1 cellular context compared by ENCODE assay signal in the genomic region with DNA sequence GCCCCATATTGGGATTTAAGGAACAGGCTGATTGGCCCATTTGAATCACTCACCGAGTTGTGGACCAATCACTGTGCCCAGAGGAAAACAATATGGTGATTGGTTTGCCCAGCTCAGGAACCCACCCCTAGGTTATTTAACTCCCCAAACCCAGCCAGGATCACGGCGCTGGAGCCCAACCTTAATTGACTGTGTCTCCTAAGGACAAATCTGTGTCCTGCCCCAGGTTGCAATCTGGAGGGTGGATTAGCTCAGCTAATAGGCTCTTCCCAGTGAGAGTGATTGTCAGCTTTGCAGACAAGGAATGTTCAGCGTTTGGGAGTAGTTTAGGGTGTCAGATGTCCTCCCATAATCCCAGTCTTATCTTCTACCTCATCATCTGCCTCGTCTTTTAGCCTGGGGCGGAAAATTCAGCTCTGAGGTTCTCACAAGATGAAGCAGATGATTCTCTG.
TF ChIP-seq lines count a peak whose summit lies in the region.

No MANE protein-coding gene starts in this region.

TF ChIP-seq in K562, 482 proteins besides CTCF, POLR2A, EP300 and RAD21 (continues in another document):
- TF ChIP-seq ASH1L (IDR thresholded peaks at IDR 0.05; ENCODE audit: borderline replicate concordance, low read depth, partially characterized antibody): peak; percentile 23
- no peak for TF ChIP-seq SMARCA5 (IDR thresholded peaks at IDR 0.05)
- no peak for TF ChIP-seq NCOA1 (IDR thresholded peaks at IDR 0.05; ENCODE audit: low read depth)
- no peak for TF ChIP-seq ZFP30 (CRISPR knock-in tag; IDR thresholded peaks at IDR 0.05; ENCODE audit: borderline replicate concordance)
- TF ChIP-seq RHOXF2B (CRISPR knock-in tag; conservative IDR thresholded peaks at IDR 0.05): no peak
- no peak for TF ChIP-seq ZNF263 (CRISPR knock-in tag; IDR thresholded peaks at IDR 0.05; ENCODE audit: borderline replicate concordance)
- no peak for TF ChIP-seq U2AF1 (optimal IDR thresholded peaks at IDR 0.05; ENCODE audit: low read depth, low read length)
- no peak for TF ChIP-seq ZNF586 (CRISPR knock-in tag; conservative IDR thresholded peaks at IDR 0.05)
- no peak for TF ChIP-seq SMAD1 (IDR thresholded peaks at IDR 0.05; ENCODE audit: low read depth, low read length, partially characterized antibody)
- TF ChIP-seq, protein P1, sequence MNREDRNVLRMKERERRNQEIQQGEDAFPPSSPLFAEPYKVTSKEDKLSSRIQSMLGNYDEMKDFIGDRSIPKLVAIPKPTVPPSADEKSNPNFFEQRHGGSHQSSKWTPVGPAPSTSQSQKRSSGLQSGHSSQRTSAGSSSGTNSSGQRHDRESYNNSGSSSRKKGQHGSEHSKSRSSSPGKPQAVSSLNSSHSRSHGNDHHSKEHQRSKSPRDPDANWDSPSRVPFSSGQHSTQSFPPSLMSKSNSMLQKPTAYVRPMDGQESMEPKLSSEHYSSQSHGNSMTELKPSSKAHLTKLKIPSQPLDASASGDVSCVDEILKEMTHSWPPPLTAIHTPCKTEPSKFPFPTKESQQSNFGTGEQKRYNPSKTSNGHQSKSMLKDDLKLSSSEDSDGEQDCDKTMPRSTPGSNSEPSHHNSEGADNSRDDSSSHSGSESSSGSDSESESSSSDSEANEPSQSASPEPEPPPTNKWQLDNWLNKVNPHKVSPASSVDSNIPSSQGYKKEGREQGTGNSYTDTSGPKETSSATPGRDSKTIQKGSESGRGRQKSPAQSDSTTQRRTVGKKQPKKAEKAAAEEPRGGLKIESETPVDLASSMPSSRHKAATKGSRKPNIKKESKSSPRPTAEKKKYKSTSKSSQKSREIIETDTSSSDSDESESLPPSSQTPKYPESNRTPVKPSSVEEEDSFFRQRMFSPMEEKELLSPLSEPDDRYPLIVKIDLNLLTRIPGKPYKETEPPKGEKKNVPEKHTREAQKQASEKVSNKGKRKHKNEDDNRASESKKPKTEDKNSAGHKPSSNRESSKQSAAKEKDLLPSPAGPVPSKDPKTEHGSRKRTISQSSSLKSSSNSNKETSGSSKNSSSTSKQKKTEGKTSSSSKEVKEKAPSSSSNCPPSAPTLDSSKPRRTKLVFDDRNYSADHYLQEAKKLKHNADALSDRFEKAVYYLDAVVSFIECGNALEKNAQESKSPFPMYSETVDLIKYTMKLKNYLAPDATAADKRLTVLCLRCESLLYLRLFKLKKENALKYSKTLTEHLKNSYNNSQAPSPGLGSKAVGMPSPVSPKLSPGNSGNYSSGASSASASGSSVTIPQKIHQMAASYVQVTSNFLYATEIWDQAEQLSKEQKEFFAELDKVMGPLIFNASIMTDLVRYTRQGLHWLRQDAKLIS (CRISPR knock-in tag; IDR thresholded peaks at IDR 0.05): no peak
- TF ChIP-seq BMI1 (IDR thresholded peaks at IDR 0.05; ENCODE audit: low read length): no peak
- TF ChIP-seq L3MBTL2 (IDR thresholded peaks at IDR 0.05): no peak
- TF ChIP-seq BDP1 (IDR thresholded peaks at IDR 0.05; ENCODE audit: insufficient read depth, insufficient read length): no peak
- TF ChIP-seq, protein P2, sequence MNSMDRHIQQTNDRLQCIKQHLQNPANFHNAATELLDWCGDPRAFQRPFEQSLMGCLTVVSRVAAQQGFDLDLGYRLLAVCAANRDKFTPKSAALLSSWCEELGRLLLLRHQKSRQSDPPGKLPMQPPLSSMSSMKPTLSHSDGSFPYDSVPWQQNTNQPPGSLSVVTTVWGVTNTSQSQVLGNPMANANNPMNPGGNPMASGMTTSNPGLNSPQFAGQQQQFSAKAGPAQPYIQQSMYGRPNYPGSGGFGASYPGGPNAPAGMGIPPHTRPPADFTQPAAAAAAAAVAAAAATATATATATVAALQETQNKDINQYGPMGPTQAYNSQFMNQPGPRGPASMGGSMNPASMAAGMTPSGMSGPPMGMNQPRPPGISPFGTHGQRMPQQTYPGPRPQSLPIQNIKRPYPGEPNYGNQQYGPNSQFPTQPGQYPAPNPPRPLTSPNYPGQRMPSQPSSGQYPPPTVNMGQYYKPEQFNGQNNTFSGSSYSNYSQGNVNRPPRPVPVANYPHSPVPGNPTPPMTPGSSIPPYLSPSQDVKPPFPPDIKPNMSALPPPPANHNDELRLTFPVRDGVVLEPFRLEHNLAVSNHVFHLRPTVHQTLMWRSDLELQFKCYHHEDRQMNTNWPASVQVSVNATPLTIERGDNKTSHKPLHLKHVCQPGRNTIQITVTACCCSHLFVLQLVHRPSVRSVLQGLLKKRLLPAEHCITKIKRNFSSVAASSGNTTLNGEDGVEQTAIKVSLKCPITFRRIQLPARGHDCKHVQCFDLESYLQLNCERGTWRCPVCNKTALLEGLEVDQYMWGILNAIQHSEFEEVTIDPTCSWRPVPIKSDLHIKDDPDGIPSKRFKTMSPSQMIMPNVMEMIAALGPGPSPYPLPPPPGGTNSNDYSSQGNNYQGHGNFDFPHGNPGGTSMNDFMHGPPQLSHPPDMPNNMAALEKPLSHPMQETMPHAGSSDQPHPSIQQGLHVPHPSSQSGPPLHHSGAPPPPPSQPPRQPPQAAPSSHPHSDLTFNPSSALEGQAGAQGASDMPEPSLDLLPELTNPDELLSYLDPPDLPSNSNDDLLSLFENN (IDR thresholded peaks at IDR 0.05; ENCODE audit: low read depth in 2 of 2, low read length in 2 of 2): no peak
- TF ChIP-seq, protein P3, sequence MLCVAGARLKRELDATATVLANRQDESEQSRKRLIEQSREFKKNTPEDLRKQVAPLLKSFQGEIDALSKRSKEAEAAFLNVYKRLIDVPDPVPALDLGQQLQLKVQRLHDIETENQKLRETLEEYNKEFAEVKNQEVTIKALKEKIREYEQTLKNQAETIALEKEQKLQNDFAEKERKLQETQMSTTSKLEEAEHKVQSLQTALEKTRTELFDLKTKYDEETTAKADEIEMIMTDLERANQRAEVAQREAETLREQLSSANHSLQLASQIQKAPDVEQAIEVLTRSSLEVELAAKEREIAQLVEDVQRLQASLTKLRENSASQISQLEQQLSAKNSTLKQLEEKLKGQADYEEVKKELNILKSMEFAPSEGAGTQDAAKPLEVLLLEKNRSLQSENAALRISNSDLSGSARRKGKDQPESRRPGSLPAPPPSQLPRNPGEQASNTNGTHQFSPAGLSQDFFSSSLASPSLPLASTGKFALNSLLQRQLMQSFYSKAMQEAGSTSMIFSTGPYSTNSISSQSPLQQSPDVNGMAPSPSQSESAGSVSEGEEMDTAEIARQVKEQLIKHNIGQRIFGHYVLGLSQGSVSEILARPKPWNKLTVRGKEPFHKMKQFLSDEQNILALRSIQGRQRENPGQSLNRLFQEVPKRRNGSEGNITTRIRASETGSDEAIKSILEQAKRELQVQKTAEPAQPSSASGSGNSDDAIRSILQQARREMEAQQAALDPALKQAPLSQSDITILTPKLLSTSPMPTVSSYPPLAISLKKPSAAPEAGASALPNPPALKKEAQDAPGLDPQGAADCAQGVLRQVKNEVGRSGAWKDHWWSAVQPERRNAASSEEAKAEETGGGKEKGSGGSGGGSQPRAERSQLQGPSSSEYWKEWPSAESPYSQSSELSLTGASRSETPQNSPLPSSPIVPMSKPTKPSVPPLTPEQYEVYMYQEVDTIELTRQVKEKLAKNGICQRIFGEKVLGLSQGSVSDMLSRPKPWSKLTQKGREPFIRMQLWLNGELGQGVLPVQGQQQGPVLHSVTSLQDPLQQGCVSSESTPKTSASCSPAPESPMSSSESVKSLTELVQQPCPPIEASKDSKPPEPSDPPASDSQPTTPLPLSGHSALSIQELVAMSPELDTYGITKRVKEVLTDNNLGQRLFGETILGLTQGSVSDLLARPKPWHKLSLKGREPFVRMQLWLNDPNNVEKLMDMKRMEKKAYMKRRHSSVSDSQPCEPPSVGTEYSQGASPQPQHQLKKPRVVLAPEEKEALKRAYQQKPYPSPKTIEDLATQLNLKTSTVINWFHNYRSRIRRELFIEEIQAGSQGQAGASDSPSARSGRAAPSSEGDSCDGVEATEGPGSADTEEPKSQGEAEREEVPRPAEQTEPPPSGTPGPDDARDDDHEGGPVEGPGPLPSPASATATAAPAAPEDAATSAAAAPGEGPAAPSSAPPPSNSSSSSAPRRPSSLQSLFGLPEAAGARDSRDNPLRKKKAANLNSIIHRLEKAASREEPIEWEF (CRISPR knock-in tag; IDR thresholded peaks at IDR 0.05): no peak
- TF ChIP-seq STAT5B (CRISPR knock-in tag; IDR thresholded peaks at IDR 0.05): no peak
- TF ChIP-seq, protein P4, sequence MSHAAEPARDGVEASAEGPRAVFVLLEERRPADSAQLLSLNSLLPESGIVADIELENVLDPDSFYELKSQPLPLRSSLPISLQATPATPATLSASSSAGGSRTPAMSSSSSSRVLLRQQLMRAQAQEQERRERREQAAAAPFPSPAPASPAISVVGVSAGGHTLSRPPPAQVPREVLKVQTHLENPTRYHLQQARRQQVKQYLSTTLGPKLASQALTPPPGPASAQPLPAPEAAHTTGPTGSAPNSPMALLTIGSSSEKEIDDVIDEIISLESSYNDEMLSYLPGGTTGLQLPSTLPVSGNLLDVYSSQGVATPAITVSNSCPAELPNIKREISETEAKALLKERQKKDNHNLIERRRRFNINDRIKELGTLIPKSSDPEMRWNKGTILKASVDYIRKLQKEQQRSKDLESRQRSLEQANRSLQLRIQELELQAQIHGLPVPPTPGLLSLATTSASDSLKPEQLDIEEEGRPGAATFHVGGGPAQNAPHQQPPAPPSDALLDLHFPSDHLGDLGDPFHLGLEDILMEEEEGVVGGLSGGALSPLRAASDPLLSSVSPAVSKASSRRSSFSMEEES (CRISPR knock-in tag; IDR thresholded peaks at IDR 0.05): no peak
- TF ChIP-seq RBM22 (IDR thresholded peaks at IDR 0.05; ENCODE audit: low read depth, low read length, poor library complexity, severe bottlenecking): no peak
- TF ChIP-seq RFX1 (IDR thresholded peaks at IDR 0.05): no peak
- TF ChIP-seq, protein P5, sequence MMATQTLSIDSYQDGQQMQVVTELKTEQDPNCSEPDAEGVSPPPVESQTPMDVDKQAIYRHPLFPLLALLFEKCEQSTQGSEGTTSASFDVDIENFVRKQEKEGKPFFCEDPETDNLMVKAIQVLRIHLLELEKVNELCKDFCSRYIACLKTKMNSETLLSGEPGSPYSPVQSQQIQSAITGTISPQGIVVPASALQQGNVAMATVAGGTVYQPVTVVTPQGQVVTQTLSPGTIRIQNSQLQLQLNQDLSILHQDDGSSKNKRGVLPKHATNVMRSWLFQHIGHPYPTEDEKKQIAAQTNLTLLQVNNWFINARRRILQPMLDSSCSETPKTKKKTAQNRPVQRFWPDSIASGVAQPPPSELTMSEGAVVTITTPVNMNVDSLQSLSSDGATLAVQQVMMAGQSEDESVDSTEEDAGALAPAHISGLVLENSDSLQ (IDR thresholded peaks at IDR 0.05): peak; percentile 35
- no peak for TF ChIP-seq ZZZ3 (IDR thresholded peaks at IDR 0.05)
- TF ChIP-seq NFRKB (IDR thresholded peaks at IDR 0.05; ENCODE audit: low read depth): no peak
- no peak for TF ChIP-seq HDAC2 (IDR thresholded peaks at IDR 0.05)
- TF ChIP-seq CC2D1A (IDR thresholded peaks at IDR 0.05): 0 out of 2 replicates have a peak, but pooled peaks have one; percentile 44
- TF ChIP-seq ZSCAN29 (IDR thresholded peaks at IDR 0.05): no peak
- no peak for TF ChIP-seq SP2 (IDR thresholded peaks at IDR 0.05; ENCODE audit: extremely low read depth, low read depth, low read length, poor library complexity, severe bottlenecking)
- no peak for TF ChIP-seq MAFF (IDR thresholded peaks at IDR 0.05; ENCODE audit: low read length)
- TF ChIP-seq SMARCC2 (IDR thresholded peaks at IDR 0.05; ENCODE audit: low read depth): no peak
- TF ChIP-seq, protein P6, sequence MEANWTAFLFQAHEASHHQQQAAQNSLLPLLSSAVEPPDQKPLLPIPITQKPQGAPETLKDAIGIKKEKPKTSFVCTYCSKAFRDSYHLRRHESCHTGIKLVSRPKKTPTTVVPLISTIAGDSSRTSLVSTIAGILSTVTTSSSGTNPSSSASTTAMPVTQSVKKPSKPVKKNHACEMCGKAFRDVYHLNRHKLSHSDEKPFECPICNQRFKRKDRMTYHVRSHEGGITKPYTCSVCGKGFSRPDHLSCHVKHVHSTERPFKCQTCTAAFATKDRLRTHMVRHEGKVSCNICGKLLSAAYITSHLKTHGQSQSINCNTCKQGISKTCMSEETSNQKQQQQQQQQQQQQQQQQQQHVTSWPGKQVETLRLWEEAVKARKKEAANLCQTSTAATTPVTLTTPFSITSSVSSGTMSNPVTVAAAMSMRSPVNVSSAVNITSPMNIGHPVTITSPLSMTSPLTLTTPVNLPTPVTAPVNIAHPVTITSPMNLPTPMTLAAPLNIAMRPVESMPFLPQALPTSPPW (CRISPR knock-in tag; IDR thresholded peaks at IDR 0.05): no peak
- peak; percentile 98 for TF ChIP-seq FOXM1 (IDR thresholded peaks at IDR 0.05; ENCODE audit: low read depth)
- peak; percentile 96; the same call in 1 of the 2 replicates for TF ChIP-seq FOXM1 (CRISPR knock-in tag; IDR thresholded peaks at IDR 0.05; ENCODE audit: low read depth)
- TF ChIP-seq TARDBP (IDR thresholded peaks at IDR 0.05): no peak
- TF ChIP-seq LEF1 (IDR thresholded peaks at IDR 0.05): no peak
- TF ChIP-seq, protein P7, sequence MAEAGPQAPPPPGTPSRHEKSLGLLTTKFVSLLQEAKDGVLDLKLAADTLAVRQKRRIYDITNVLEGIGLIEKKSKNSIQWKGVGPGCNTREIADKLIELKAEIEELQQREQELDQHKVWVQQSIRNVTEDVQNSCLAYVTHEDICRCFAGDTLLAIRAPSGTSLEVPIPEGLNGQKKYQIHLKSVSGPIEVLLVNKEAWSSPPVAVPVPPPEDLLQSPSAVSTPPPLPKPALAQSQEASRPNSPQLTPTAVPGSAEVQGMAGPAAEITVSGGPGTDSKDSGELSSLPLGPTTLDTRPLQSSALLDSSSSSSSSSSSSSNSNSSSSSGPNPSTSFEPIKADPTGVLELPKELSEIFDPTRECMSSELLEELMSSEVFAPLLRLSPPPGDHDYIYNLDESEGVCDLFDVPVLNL (CRISPR knock-in tag; IDR thresholded peaks at IDR 0.05; ENCODE audit: low read depth): no peak
- TF ChIP-seq ZC3H4 (CRISPR knock-in tag; IDR thresholded peaks at IDR 0.05; ENCODE audit: borderline replicate concordance): no peak
- no peak for TF ChIP-seq ZNF76 (CRISPR knock-in tag; IDR thresholded peaks at IDR 0.05; ENCODE audit: borderline replicate concordance)
- TF ChIP-seq, protein P8, sequence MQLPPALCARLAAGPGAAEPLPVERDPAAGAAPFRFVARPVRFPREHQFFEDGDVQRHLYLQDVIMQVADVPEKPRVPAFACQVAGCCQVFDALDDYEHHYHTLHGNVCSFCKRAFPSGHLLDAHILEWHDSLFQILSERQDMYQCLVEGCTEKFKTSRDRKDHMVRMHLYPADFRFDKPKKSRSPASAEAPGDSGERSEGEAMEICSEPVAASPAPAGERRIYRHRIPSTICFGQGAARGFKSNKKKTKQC (CRISPR knock-in tag; IDR thresholded peaks at IDR 0.05): no peak
- TF ChIP-seq NCOA6 (IDR thresholded peaks at IDR 0.05): no peak
- TF ChIP-seq, protein P9, sequence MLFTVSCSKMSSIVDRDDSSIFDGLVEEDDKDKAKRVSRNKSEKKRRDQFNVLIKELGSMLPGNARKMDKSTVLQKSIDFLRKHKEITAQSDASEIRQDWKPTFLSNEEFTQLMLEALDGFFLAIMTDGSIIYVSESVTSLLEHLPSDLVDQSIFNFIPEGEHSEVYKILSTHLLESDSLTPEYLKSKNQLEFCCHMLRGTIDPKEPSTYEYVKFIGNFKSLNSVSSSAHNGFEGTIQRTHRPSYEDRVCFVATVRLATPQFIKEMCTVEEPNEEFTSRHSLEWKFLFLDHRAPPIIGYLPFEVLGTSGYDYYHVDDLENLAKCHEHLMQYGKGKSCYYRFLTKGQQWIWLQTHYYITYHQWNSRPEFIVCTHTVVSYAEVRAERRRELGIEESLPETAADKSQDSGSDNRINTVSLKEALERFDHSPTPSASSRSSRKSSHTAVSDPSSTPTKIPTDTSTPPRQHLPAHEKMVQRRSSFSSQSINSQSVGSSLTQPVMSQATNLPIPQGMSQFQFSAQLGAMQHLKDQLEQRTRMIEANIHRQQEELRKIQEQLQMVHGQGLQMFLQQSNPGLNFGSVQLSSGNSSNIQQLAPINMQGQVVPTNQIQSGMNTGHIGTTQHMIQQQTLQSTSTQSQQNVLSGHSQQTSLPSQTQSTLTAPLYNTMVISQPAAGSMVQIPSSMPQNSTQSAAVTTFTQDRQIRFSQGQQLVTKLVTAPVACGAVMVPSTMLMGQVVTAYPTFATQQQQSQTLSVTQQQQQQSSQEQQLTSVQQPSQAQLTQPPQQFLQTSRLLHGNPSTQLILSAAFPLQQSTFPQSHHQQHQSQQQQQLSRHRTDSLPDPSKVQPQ (CRISPR knock-in tag; IDR thresholded peaks at IDR 0.05; ENCODE audit: borderline replicate concordance): no peak
